ENCODE assay signal across 9 cellular contexts in the genomic region with DNA sequence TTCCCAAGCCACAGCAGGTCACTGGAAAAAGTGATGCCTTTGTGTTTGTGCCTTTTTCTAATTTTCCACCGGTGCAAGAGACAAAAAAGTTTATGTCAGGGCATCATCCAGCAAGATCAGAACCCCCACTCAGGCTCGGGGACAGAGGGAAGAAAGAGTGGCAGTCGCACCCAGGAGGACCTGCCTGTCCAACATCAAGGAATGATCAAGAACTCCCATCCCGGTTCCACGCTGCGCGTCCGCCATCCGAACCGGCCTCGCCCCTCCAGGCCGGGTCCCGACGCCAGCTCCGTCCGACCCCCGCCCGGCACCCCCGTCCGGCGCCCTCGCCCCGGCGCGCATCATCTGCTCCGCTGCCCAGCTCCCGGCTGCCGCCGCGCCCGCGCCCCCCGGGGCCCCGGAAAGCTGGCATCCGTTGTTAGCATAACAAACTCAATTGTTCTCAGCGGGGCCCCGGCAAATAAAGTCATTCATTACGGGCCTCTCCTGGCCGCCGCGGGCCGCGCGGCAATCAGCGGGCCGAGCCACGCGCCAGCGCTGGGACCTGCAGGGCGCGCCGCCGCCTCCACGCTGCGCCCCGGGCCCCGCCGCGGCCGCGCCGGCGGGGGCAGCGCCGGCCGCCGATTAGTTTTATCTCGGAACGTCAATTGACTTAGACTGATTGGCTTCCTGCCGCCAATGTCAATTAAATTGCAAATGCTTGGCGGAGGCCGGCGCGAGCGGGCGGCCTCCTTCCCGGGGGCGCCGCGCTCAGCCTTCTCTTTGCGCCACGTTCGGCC. TPM values are rescaled to one million over a fixed set of nuclear protein-coding genes. Genes with fewer than 3 reads are reported as not detected.
DNase-seq lines count a peak whose midpoint lies in the region; ATAC-seq and TF ChIP-seq lines count a peak whose summit lies in the region.
"Had no signal": no experiment of that assay in that cellular context is flagged by ENCODE, and none has a peak within 500 bp of the region (broad histone marks: within the 10 kb centered on the region; RNA-seq: fewer than 3 reads in every experiment).

No MANE protein-coding gene starts in this region.

- BruUV-seq in Caco-2 (replicated peaks; lab: Mats Ljungman, UMichigan), result no TSS peak

- peak overlapping the region; percentile 6; the same call in 1 of the 2 replicates for H3K4me3 ChIP-seq in Caco-2 (ENCODE audit: low read depth, low read length)
- peak overlapping the region; percentile 60 for H3K4me3 ChIP-seq in HUES6 (ENCODE audit: low read depth, low read length)

- peaks cover 3% of the 10 kb centered on the region; the same call in 1 of the 2 replicates for H3K27me3 ChIP-seq in Caco-2 (replicated peaks; ENCODE audit: control insufficient read depth, insufficient read depth, low read length)
- H3K27me3 ChIP-seq in HUES6 (ENCODE audit: control insufficient read depth, insufficient read depth, low read length), result peaks cover 89% of the 10 kb centered on the region

- H3K27ac ChIP-seq in HUES6 (ENCODE audit: low read depth, low read length), result no peak overlapping the region

- TF ChIP-seq CTCF in Caco-2 (IDR thresholded peaks at IDR 0.05; ENCODE audit: insufficient read depth in 1 of 2, low read depth in 1 of 2, low read length in 1 of 2, severe bottlenecking in 1 of 2, unreplicated experiment in 1 of 2), result no peak
- TF ChIP-seq CTCF in neural crest cell (conservative IDR thresholded peaks at IDR 0.05), result no peak

- H3K9me3 Mint-ChIP-seq in Caco-2 (ENCODE audit: unreplicated experiment) (peaks cover 6% of the 10 kb centered on the region), neural crest cell (peaks cover 5% of the 10 kb centered on the region)

- TF ChIP-seq POLR2A in GM18505 (IDR thresholded peaks at IDR 0.05; ENCODE audit: borderline replicate concordance, extremely low read depth, insufficient read depth, insufficient read length), result no peak

- no peak for DNase-seq in Caco-2
- peak; percentile 72 for DNase-seq in ecto neural progenitor cell (ENCODE audit: low spot score)
- peak; percentile 22 for DNase-seq in neural crest cell (ENCODE audit: low read depth, low spot score)
- DNase-seq in NCI-H510A treated with DMSO at 0.1 percent for 48 hours (lab: John Stamatoyannopoulos, UW), result no peak
- DNase-seq: effector CD8-positive, alpha-beta T cell had no signal

- intact Hi-C loops in Caco-2 (cut with micrococcal nuclease; ENCODE audit: unreplicated experiment), result no loop called here

- H3K27ac Mint-ChIP-seq in Caco-2 (ENCODE audit: unreplicated experiment), result no peak overlapping the region
- no peak overlapping the region for H3K27ac Mint-ChIP-seq in neural crest cell (ENCODE audit: unreplicated experiment)

- H3K36me3 Mint-ChIP-seq in Caco-2 (ENCODE audit: insufficient read depth, unreplicated experiment), result no peaks in the 10 kb centered on the region
- peaks cover 6% of the 10 kb centered on the region for H3K36me3 Mint-ChIP-seq in neural crest cell (ENCODE audit: low read depth)

- peak overlapping the region; percentile 15 for H3K4me3 Mint-ChIP-seq in Caco-2 (ENCODE audit: unreplicated experiment)
- peak overlapping the region; percentile 72 for H3K4me3 Mint-ChIP-seq in neural crest cell

- H3K4me1 ChIP-seq in Caco-2, result no peaks in the 10 kb centered on the region
- H3K4me1 ChIP-seq in HUES6 (ENCODE audit: control insufficient read depth, insufficient read depth, low read length), result peaks cover 20% of the 10 kb centered on the region

- CTCF ChIA-PET in Caco-2 (lab: Charles Lee), result no interaction called here

- H3K27me3 Mint-ChIP-seq in Caco-2 (ENCODE audit: insufficient read depth, unreplicated experiment) (peaks cover 31% of the 10 kb centered on the region), neural crest cell (ENCODE audit: low read depth) (peaks cover 79% of the 10 kb centered on the region)

- H3K9ac ChIP-seq in HUES6 (ENCODE audit: low read length), result peak overlapping the region; percentile 17

- POLR2A ChIA-PET in Caco-2 (lab: Charles Lee), result no interaction called here

- H3K4me1 Mint-ChIP-seq in Caco-2 (ENCODE audit: low read depth, unreplicated experiment) (no peaks in the 10 kb centered on the region), neural crest cell (peaks cover 24% of the 10 kb centered on the region)

- H3K9me3 ChIP-seq in Caco-2 (no peaks in the 10 kb centered on the region), HUES6 (ENCODE audit: control insufficient read depth, insufficient read depth, low read depth, low read length) (no peaks in the 10 kb centered on the region)

- H3K36me3 ChIP-seq in Caco-2 (ENCODE audit: control insufficient read depth, insufficient read depth, low read length), result no peaks in the 10 kb centered on the region
- no peaks in the 10 kb centered on the region for H3K36me3 ChIP-seq in HUES6 (ENCODE audit: control insufficient read depth, insufficient read depth, low read length)

- ATAC-seq in GM19328 (IDR thresholded peaks at IDR 0.05; ENCODE audit: unreplicated experiment), result no peak
- no peak for ATAC-seq in GM18505 (IDR thresholded peaks at IDR 0.05; ENCODE audit: unreplicated experiment)

RNA-seq across cellular contexts. Expression of a gene that starts 48.1 kb away (rescaled TPM):
- 0.16 TPM in 1 of 2 replicates, not detected in the other for total RNA-seq in Caco-2 (2022)
- 18.1 and 19.5 TPM in 2 replicates for total RNA-seq in neural crest cell
- total RNA-seq: pulmonary artery endothelial cell had no signal

Comparison
In these comparisons a context has a peak if more than half of its experiments do, and no peak if none do; other contexts are left out.
1. DNase-seq: peak in ecto neural progenitor cell (single experiment) and neural crest cell (single experiment); none in Caco-2 (0 of 2) and NCI-H510A treated with DMSO at 0.1 percent for 48 hours (single experiment).
2. RNA of a gene that starts 48.1 kb away (total RNA-seq): 18.1 to 19.5 TPM in neural crest cell; 0.16 TPM in Caco-2; every median in the first group is over 10 times any median in the second.